Comparison of ENCODE assay signal across 8 cellular contexts in genomic region chr5:95823738-95824609, GRCh38. TPM values are rescaled to one million over a fixed set of nuclear protein-coding genes. Genes with fewer than 3 reads are reported as not detected.
A peak's percentile ranks its signal among the peaks of the same experiment; 100 is the strongest.
DNase-seq lines count a peak whose midpoint lies in the region; ATAC-seq and TF ChIP-seq lines count a peak whose summit lies in the region.

No MANE protein-coding gene starts in this region.

- peak overlapping the region; percentile 91 for H3K27ac ChIP-seq in lower lobe of right lung
- peak overlapping the region; percentile 98 for H3K27ac ChIP-seq in subcutaneous abdominal adipose tissue (ENCODE audit: low read depth, low read length)

- H3K4me3 ChIP-seq in lower lobe of right lung, result peak overlapping the region; percentile 79
- peak overlapping the region; percentile 90 to 99 (median 96) for H3K4me3 ChIP-seq in subcutaneous abdominal adipose tissue (ENCODE audit: low read depth in 1 of 5, low read length in 5 of 5)

- DNase-seq in Daoy (ENCODE audit: low read depth) (peak; percentile 87), HT1080 (ENCODE audit: low read depth) (peak; percentile 94), T1000 (lab: John Stamatoyannopoulos, UW) (peak; percentile 77), cerebellar cortex (ENCODE audit: low spot score) (peak; percentile 37), lower lobe of right lung (peak; percentile 75), ecto neural progenitor cell (ENCODE audit: low spot score) (no peak)

- H3K4me1 ChIP-seq in lower lobe of right lung (peaks cover 63% of the 10 kb centered on the region), subcutaneous abdominal adipose tissue (ENCODE audit: control insufficient read depth in 5 of 5, insufficient read depth in 5 of 5, low read length in 5 of 5) (peaks cover 12 to 59% (median 54%) of the 10 kb centered on the region in 5 donors)

- H3K36me3 ChIP-seq in lower lobe of right lung (no peaks in the 10 kb centered on the region), subcutaneous abdominal adipose tissue (ENCODE audit: control insufficient read depth in 5 of 5, insufficient read depth in 5 of 5, low read length in 5 of 5) (no peaks in the 10 kb centered on the region)

- ATAC-seq in GM21515 (IDR thresholded peaks at IDR 0.05; ENCODE audit: unreplicated experiment), result peak; percentile 46
- peak; percentile 69 to 74 for ATAC-seq in lower lobe of right lung

- no peaks in the 10 kb centered on the region for H3K9me3 ChIP-seq in lower lobe of right lung
- H3K9me3 ChIP-seq in subcutaneous abdominal adipose tissue (ENCODE audit: control insufficient read depth in 5 of 5, low read length in 5 of 5), result no peaks in the 10 kb centered on the region

- no peak for TF ChIP-seq CTCF in lower lobe of right lung (IDR thresholded peaks at IDR 0.05)

- intact Hi-C loops in lower lobe of right lung (cut with DNase I), result no loop called here

- H3K27me3 ChIP-seq in lower lobe of right lung (ENCODE audit: low read depth), result no peaks in the 10 kb centered on the region
- peaks cover 0 to 2% (median 0%) of the 10 kb centered on the region in 5 donors for H3K27me3 ChIP-seq in subcutaneous abdominal adipose tissue (ENCODE audit: control insufficient read depth in 5 of 5, insufficient read depth in 4 of 5, low read length in 5 of 5)

- peak overlapping the region; percentile 66 to 89 (median 82) for H3K9ac ChIP-seq in subcutaneous abdominal adipose tissue (ENCODE audit: low read length in 5 of 5)

RNA-seq across cellular contexts. Expression of gene GLRX, which starts 1.4 kb away (rescaled TPM):
- 7.1 and 8.3 TPM in 2 replicates for total RNA-seq in Daoy (2014; rRNA removed; shearing (Covaris generic))
- total RNA-seq in HT1080 (2014; rRNA removed; shearing (Covaris generic)), result 37.5 and 46.3 TPM in 2 replicates
- polyA plus RNA-seq in HT1080 (2015; cell fraction: cytosol; rRNA removed), result 69.2 and 92.5 TPM in 2 replicates
- polyA plus RNA-seq in HT1080 (2015; cell fraction: nucleus; rRNA removed), result 34.1 and 45.8 TPM in 2 replicates
- total RNA-seq in lower lobe of right lung, result 115 TPM
